Comparison of ENCODE assay signal across 8 cellular contexts in genomic region chr12:109020750-109021380, GRCh38. TPM values are rescaled to one million over a fixed set of nuclear protein-coding genes. Genes with fewer than 3 reads are reported as not detected.
DNase-seq lines count a peak whose midpoint lies in the region; ATAC-seq and TF ChIP-seq lines count a peak whose summit lies in the region.

TSS of gene SVOP (minus strand) at chr12:109021068. CDS start at chr12:109020868, 200 bp downstream.

- ATAC-seq in heart left ventricle (peak; percentile 89 to 98 (median 97)), GM21737 (IDR thresholded peaks at IDR 0.05; ENCODE audit: unreplicated experiment) (no peak), GM19328 (IDR thresholded peaks at IDR 0.05; ENCODE audit: unreplicated experiment) (no peak)

- H3K36me3 ChIP-seq in adipocyte (ENCODE audit: control insufficient read depth, insufficient read depth, low read length, severe bottlenecking) (no peaks in the 10 kb centered on the region), heart left ventricle (no peaks in the 10 kb centered on the region), parathyroid adenoma (ENCODE audit: control insufficient read depth, insufficient read depth, low read length) (no peaks in the 10 kb centered on the region)

- TF ChIP-seq CTCF in LNCaP clone FGC (IDR thresholded peaks at IDR 0.05; ENCODE audit: control insufficient read depth, extremely low read depth, insufficient read depth) (no peak), heart left ventricle (IDR thresholded peaks at IDR 0.05) (no peak), parathyroid adenoma (IDR thresholded peaks at IDR 0.05) (no peak)

- H3K4me1 ChIP-seq in adipocyte (ENCODE audit: control insufficient read depth, insufficient read depth, low read length) (no peaks in the 10 kb centered on the region), heart left ventricle (peaks cover 0 to 7% (median 0%) of the 10 kb centered on the region in 12 donors), parathyroid adenoma (peaks cover 3% of the 10 kb centered on the region)

- intact Hi-C loops in heart left ventricle (cut with DNase I), result loop anchor here in 1 of 10 donors (5.0 kb wide), 1 partner anchor 54 kb away; no protein-coding TSS in a partner anchor

- DNase-seq in DMS 273 (lab: John Stamatoyannopoulos, UW; ENCODE audit: unreplicated experiment), result peak; percentile 94
- DNase-seq in LNCaP clone FGC (ENCODE audit: low read depth), result peak; percentile 22
- DNase-seq in RKO (ENCODE audit: low spot score), result peak; percentile 83
- DNase-seq in adipocyte (ENCODE audit: low read depth), result peak; percentile 84
- DNase-seq in heart left ventricle, result peak; percentile 83 to 90 (median 89)

- H2AFZ ChIP-seq in parathyroid adenoma, result peak within 1 kb of the TSS; percentile 81

- H3K9me3 ChIP-seq in adipocyte (ENCODE audit: control insufficient read depth, low read length), result no peaks in the 10 kb centered on the region
- H3K9me3 ChIP-seq in heart left ventricle, result no peaks in the 10 kb centered on the region
- no peaks in the 10 kb centered on the region for H3K9me3 ChIP-seq in parathyroid adenoma (ENCODE audit: control insufficient read depth, low read length)

- no peak for TF ChIP-seq POLR2A in heart left ventricle (IDR thresholded peaks at IDR 0.05)

- WGBS in heart left ventricle, 4 donors, result 6 to 9% (median 7%) methylated on average over 17 to 31 of the region's 31 CpGs

- peak within 1 kb of the TSS; percentile 15 for H3K4me2 ChIP-seq in parathyroid adenoma (ENCODE audit: low read length)

- no peak within 1 kb of the TSS for H3K27ac ChIP-seq in heart left ventricle
- peak within 1 kb of the TSS; percentile 73 for H3K27ac ChIP-seq in parathyroid adenoma

- H3K27me3 ChIP-seq in adipocyte (replicated peaks; ENCODE audit: control insufficient read depth, insufficient read depth, low read length), result peaks cover 5% of the 10 kb centered on the region
- peaks cover 0 to 15% (median 0%) of the 10 kb centered on the region in 9 donors for H3K27me3 ChIP-seq in heart left ventricle
- H3K27me3 ChIP-seq in parathyroid adenoma (ENCODE audit: control insufficient read depth, insufficient read depth, low read length), result no peaks in the 10 kb centered on the region

- H3K9ac ChIP-seq in adipocyte (ENCODE audit: low read length) (no peak within 1 kb of the TSS), parathyroid adenoma (no peak within 1 kb of the TSS)

- no peaks in the 10 kb centered on the region for H3K79me2 ChIP-seq in parathyroid adenoma

- H3K4me3 ChIP-seq in LNCaP clone FGC (ENCODE audit: low read depth, low read length), result no peak within 1 kb of the TSS
- peak within 1 kb of the TSS; percentile 54 for H3K4me3 ChIP-seq in adipocyte (ENCODE audit: low read length)
- H3K4me3 ChIP-seq in heart left ventricle, result peak within 1 kb of the TSS in 1 of 12 donors; percentile 4
- H3K4me3 ChIP-seq in parathyroid adenoma (ENCODE audit: low read depth, low read length), result no peak within 1 kb of the TSS

RNA-seq across cellular contexts. Expression of gene SVOP, which starts in this region (rescaled TPM):
- 1 to 10 TPM in 6 of 9 donors, under 1 TPM in 3; 0.25 to 5.3 (median 2.2) TPM for total RNA-seq in heart left ventricle
- polyA plus RNA-seq in heart left ventricle, result 1 to 10 TPM in 1 of 2 donors, under 1 TPM in 1; 0.14 to 3.1 TPM

Comparison
In these comparisons a context has a peak if more than half of its experiments do, and no peak if none do; other contexts are left out.
1. DNase-seq: peak in every context shown above with its lines; median percentile 94 in DMS 273; 89 in heart left ventricle; 84 in adipocyte; 83 in RKO; 22 in LNCaP clone FGC.
2. ATAC-seq: peak in heart left ventricle (4 of 4); none in GM21737 (single experiment) and GM19328 (single experiment).